Comparison of ENCODE assay signal across 1 cellular context in the genomic region with DNA sequence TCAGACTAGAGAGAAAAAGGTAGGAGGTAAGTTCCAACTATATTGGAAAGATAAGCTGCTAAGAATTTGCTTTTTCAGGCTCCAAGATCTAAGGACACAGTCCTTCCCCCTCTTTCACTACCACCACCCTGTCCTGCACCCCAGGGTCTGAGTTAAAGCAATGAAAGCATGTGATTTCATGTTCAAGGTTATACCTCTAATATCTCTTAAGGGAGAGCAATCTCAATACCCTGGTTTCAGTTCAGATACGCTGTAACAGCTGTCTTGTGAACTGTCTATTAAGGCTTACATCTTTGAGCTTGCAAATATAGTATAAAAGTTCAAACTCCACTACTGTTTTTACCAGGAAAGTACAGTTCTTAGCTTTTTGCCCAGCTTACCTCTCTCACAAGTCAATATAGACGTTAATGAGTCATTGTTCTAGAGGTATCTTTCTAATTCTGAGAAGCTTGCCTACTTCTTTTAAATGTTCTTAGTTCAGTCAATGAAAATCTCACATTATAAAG.
TF ChIP-seq lines count a peak whose summit lies in the region.

No MANE protein-coding gene starts in this region.

TF ChIP-seq in HepG2, 621 proteins besides CTCF, POLR2A, EP300 and RAD21 (continues in another document):
- TF ChIP-seq ZBTB1 (CRISPR knock-in tag; IDR thresholded peaks at IDR 0.05; ENCODE audit: borderline replicate concordance), result no peak
- TF ChIP-seq HNF4A (CRISPR knock-in tag; IDR thresholded peaks at IDR 0.05), result peak; percentile 14; the same call in 1 of the 2 replicates
- TF ChIP-seq PAXIP1 (CRISPR knock-in tag; conservative IDR thresholded peaks at IDR 0.05), result 0 out of 2 replicates have a peak, but pooled peaks have one; percentile 17
- peak; percentile 61 for TF ChIP-seq GATAD2A (CRISPR knock-in tag; IDR thresholded peaks at IDR 0.05)
- TF ChIP-seq ZFP62 (CRISPR knock-in tag; IDR thresholded peaks at IDR 0.05), result no peak
- TF ChIP-seq BHLHE40 (IDR thresholded peaks at IDR 0.05; ENCODE audit: low read length), result no peak
- TF ChIP-seq SAP130 (CRISPR knock-in tag; IDR thresholded peaks at IDR 0.05; ENCODE audit: low read depth), result peak; percentile 32; the same call in 1 of the 2 replicates
- TF ChIP-seq ZNF205 (CRISPR knock-in tag; IDR thresholded peaks at IDR 0.05), result no peak
- TF ChIP-seq, protein P1, sequence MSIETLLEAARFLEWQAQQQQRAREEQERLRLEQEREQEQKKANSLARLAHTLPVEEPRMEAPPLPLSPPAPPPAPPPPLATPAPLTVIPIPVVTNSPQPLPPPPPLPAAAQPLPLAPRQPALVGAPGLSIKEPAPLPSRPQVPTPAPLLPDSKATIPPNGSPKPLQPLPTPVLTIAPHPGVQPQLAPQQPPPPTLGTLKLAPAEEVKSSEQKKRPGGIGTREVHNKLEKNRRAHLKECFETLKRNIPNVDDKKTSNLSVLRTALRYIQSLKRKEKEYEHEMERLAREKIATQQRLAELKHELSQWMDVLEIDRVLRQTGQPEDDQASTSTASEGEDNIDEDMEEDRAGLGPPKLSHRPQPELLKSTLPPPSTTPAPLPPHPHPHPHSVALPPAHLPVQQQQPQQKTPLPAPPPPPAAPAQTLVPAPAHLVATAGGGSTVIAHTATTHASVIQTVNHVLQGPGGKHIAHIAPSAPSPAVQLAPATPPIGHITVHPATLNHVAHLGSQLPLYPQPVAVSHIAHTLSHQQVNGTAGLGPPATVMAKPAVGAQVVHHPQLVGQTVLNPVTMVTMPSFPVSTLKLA (IDR thresholded peaks at IDR 0.05), result no peak
- 0 out of 2 replicates have a peak, but pooled peaks have one; percentile 10 for TF ChIP-seq FOSL2 (CRISPR knock-in tag; IDR thresholded peaks at IDR 0.05)
- no peak for TF ChIP-seq ELF3 (CRISPR knock-in tag; IDR thresholded peaks at IDR 0.05)
- no peak for TF ChIP-seq PHF21A (CRISPR knock-in tag; IDR thresholded peaks at IDR 0.05)
- TF ChIP-seq ERF (CRISPR knock-in tag; IDR thresholded peaks at IDR 0.05), result 0 out of 2 replicates have a peak, but pooled peaks have one; percentile 21
- TF ChIP-seq LCORL (IDR thresholded peaks at IDR 0.05), result no peak
- TF ChIP-seq LCORL (CRISPR knock-in tag; IDR thresholded peaks at IDR 0.05), result no peak
- TF ChIP-seq NCOR1 (IDR thresholded peaks at IDR 0.05; ENCODE audit: borderline replicate concordance, low read length), result no peak
- no peak for TF ChIP-seq ZNF569 (CRISPR knock-in tag; IDR thresholded peaks at IDR 0.05; ENCODE audit: borderline replicate concordance)
- peak; percentile 70 for TF ChIP-seq TFE3 (CRISPR knock-in tag; IDR thresholded peaks at IDR 0.05)
- TF ChIP-seq MYNN (CRISPR knock-in tag; IDR thresholded peaks at IDR 0.05; ENCODE audit: low read depth), result no peak
- no peak for TF ChIP-seq CBX5 (CRISPR knock-in tag; IDR thresholded peaks at IDR 0.05; ENCODE audit: borderline replicate concordance)
- TF ChIP-seq NR2F6 (IDR thresholded peaks at IDR 0.05), result no peak
- TF ChIP-seq NR2F6 (CRISPR knock-in tag; IDR thresholded peaks at IDR 0.05), result no peak
- TF ChIP-seq SETDB1 (CRISPR knock-in tag; IDR thresholded peaks at IDR 0.05; ENCODE audit: borderline replicate concordance), result no peak
- no peak for TF ChIP-seq DBP (CRISPR knock-in tag; IDR thresholded peaks at IDR 0.05; ENCODE audit: not compliant biosample characterization)
- no peak for TF ChIP-seq ZNF615 (CRISPR knock-in tag; IDR thresholded peaks at IDR 0.05; ENCODE audit: borderline replicate concordance)
- TF ChIP-seq ZNF678 (CRISPR knock-in tag; IDR thresholded peaks at IDR 0.05), result no peak
- TF ChIP-seq SSRP1 (CRISPR knock-in tag; IDR thresholded peaks at IDR 0.05), result no peak
- TF ChIP-seq CHCHD3 (CRISPR knock-in tag; IDR thresholded peaks at IDR 0.05), result no peak
- no peak for TF ChIP-seq MZF1 (CRISPR knock-in tag; IDR thresholded peaks at IDR 0.05; ENCODE audit: borderline replicate concordance)
- TF ChIP-seq ZNF484 (CRISPR knock-in tag; IDR thresholded peaks at IDR 0.05; ENCODE audit: borderline replicate concordance, low read depth), result no peak
- TF ChIP-seq ZNF501 (CRISPR knock-in tag; IDR thresholded peaks at IDR 0.05), result no peak
- TF ChIP-seq, protein P2, sequence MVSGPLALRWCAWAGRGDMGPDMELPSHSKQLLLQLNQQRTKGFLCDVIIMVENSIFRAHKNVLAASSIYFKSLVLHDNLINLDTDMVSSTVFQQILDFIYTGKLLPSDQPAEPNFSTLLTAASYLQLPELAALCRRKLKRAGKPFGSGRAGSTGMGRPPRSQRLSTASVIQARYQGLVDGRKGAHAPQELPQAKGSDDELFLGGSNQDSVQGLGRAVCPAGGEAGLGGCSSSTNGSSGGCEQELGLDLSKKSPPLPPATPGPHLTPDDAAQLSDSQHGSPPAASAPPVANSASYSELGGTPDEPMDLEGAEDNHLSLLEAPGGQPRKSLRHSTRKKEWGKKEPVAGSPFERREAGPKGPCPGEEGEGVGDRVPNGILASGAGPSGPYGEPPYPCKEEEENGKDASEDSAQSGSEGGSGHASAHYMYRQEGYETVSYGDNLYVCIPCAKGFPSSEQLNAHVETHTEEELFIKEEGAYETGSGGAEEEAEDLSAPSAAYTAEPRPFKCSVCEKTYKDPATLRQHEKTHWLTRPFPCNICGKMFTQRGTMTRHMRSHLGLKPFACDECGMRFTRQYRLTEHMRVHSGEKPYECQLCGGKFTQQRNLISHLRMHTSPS (CRISPR knock-in tag; IDR thresholded peaks at IDR 0.05; ENCODE audit: low read depth), result no peak
- no peak for TF ChIP-seq NRL (CRISPR knock-in tag; IDR thresholded peaks at IDR 0.05; ENCODE audit: borderline replicate concordance)
- TF ChIP-seq NFYC (CRISPR knock-in tag; IDR thresholded peaks at IDR 0.05), result no peak
- TF ChIP-seq, protein P3, sequence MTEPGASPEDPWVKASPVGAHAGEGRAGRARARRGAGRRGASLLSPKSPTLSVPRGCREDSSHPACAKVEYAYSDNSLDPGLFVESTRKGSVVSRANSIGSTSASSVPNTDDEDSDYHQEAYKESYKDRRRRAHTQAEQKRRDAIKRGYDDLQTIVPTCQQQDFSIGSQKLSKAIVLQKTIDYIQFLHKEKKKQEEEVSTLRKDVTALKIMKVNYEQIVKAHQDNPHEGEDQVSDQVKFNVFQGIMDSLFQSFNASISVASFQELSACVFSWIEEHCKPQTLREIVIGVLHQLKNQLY (CRISPR knock-in tag; IDR thresholded peaks at IDR 0.05), result no peak
- TF ChIP-seq, protein P4, sequence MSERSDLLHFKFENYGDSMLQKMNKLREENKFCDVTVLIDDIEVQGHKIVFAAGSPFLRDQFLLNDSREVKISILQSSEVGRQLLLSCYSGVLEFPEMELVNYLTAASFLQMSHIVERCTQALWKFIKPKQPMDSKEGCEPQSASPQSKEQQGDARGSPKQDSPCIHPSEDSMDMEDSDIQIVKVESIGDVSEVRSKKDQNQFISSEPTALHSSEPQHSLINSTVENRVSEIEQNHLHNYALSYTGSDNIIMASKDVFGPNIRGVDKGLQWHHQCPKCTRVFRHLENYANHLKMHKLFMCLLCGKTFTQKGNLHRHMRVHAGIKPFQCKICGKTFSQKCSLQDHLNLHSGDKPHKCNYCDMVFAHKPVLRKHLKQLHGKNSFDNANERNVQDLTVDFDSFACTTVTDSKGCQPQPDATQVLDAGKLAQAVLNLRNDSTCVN (CRISPR knock-in tag; IDR thresholded peaks at IDR 0.05; ENCODE audit: borderline replicate concordance), result no peak
- no peak for TF ChIP-seq SMARCC2 (IDR thresholded peaks at IDR 0.05)
- no peak for TF ChIP-seq ZNF597 (CRISPR knock-in tag; IDR thresholded peaks at IDR 0.05)
- TF ChIP-seq RBM39 (IDR thresholded peaks at IDR 0.05; ENCODE audit: low read depth, low read length, poor library complexity, severe bottlenecking), result no peak
- TF ChIP-seq ZFP91 (CRISPR knock-in tag; IDR thresholded peaks at IDR 0.05; ENCODE audit: borderline replicate concordance), result no peak
- 0 out of 2 replicates have a peak, but pooled peaks have one; percentile 10 for TF ChIP-seq TFAP4 (IDR thresholded peaks at IDR 0.05; ENCODE audit: borderline replicate concordance, low read depth)
- TF ChIP-seq MED8 (CRISPR knock-in tag; IDR thresholded peaks at IDR 0.05; ENCODE audit: insufficient replicate concordance), result no peak
- TF ChIP-seq, protein P5, sequence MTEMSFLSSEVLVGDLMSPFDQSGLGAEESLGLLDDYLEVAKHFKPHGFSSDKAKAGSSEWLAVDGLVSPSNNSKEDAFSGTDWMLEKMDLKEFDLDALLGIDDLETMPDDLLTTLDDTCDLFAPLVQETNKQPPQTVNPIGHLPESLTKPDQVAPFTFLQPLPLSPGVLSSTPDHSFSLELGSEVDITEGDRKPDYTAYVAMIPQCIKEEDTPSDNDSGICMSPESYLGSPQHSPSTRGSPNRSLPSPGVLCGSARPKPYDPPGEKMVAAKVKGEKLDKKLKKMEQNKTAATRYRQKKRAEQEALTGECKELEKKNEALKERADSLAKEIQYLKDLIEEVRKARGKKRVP (CRISPR knock-in tag; IDR thresholded peaks at IDR 0.05), result no peak
- TF ChIP-seq RFX1 (IDR thresholded peaks at IDR 0.05), result no peak
- no peak for TF ChIP-seq ARID2 (CRISPR knock-in tag; IDR thresholded peaks at IDR 0.05; ENCODE audit: borderline replicate concordance)
- peak; percentile 21; the same call in 1 of the 2 replicates for TF ChIP-seq SOX5 (CRISPR knock-in tag; IDR thresholded peaks at IDR 0.05; ENCODE audit: borderline replicate concordance)
- no peak for TF ChIP-seq SMAD1 (CRISPR knock-in tag; IDR thresholded peaks at IDR 0.05; ENCODE audit: borderline replicate concordance, low read depth)
- TF ChIP-seq RARA (CRISPR knock-in tag; IDR thresholded peaks at IDR 0.05), result no peak
- TF ChIP-seq XRCC5 (optimal IDR thresholded peaks at IDR 0.05; ENCODE audit: low read length), result no peak
